ENCODE assay signal across 13 cellular contexts in genomic region chr1:30928789-30929134, GRCh38.
"Had no signal": no experiment of that assay in that cellular context is flagged by ENCODE, and none has a peak within 500 bp of the region (broad histone marks: within the 10 kb centered on the region; RNA-seq: fewer than 3 reads in every experiment).

No MANE protein-coding gene starts in this region.

- H3K27me3 Mint-ChIP-seq: activated B cell treated with CpG ODN at 0.5 μM for 24 hours; activated CD4-positive, alpha-beta T cell treated with anti-CD3 and anti-CD28 coated beads, Interleukin-2, amount 10 ng/mL, durations not matched to agents 7 days and 5 days; activated T-cell treated with anti-CD3 and anti-CD28 coated beads, Interleukin-2, amount 50 U/mL, for 24 hours had no signal

- H3K27me3 ChIP-seq: neural progenitor cell, pancreas had no signal

- H3K9me3 ChIP-seq: pancreas, tibial artery had no signal

- H3K27ac ChIP-seq: neural progenitor cell, tibial artery had no signal

- H3K9ac ChIP-seq: neural progenitor cell had no signal

- H3K4me1 ChIP-seq: neural progenitor cell, pancreas had no signal

- H3K4me3 ChIP-seq: lung, neural progenitor cell, pancreas, tibial artery had no signal

- H3K4me2 ChIP-seq: neural progenitor cell had no signal

- H2AFZ ChIP-seq: neural progenitor cell had no signal

- DNase-seq: activated B cell treated with CpG ODN at 0.5 μM for 24 hours; activated gamma-delta T cell; activated naive CD8-positive, alpha-beta T cell treated with anti-CD3 and anti-CD28 coated beads, Interleukin-2, amount 10 ng/mL, durations not matched to agents 7 days and 5 days; cortex of kidney; left cardiac atrium; tibial artery had no signal

- H3K4me3 Mint-ChIP-seq: activated B cell treated with CpG ODN at 0.5 μM for 24 hours; activated CD4-positive, alpha-beta T cell treated with anti-CD3 and anti-CD28 coated beads, Interleukin-2, amount 10 ng/mL, durations not matched to agents 7 days and 5 days; activated naive CD8-positive, alpha-beta T cell treated with anti-CD3 and anti-CD28 coated beads, Interleukin-2, amount 10 ng/mL, durations not matched to agents 7 days and 5 days; activated T-cell treated with anti-CD3 and anti-CD28 coated beads, Interleukin-2, amount 50 U/mL, for 24 hours; neural progenitor cell; T-helper 1 cell treated with Interleukin-12 subunit alpha and Interleukin-12 subunit beta and Interleukin-4 antibody, amounts not matched to agents 30 μg/mL and 1 μg/mL, for 36 hours had no signal

- H3K9me3 Mint-ChIP-seq: activated B cell treated with CpG ODN at 0.5 μM for 24 hours; activated CD4-positive, alpha-beta T cell treated with anti-CD3 and anti-CD28 coated beads, Interleukin-2, amount 10 ng/mL, durations not matched to agents 7 days and 5 days; activated naive CD8-positive, alpha-beta T cell treated with anti-CD3 and anti-CD28 coated beads, Interleukin-2, amount 10 ng/mL, durations not matched to agents 7 days and 5 days; activated T-cell treated with anti-CD3 and anti-CD28 coated beads, Interleukin-2, amount 50 U/mL, for 24 hours; neural progenitor cell; T-helper 1 cell treated with Interleukin-12 subunit alpha and Interleukin-12 subunit beta and Interleukin-4 antibody, amounts not matched to agents 30 μg/mL and 1 μg/mL, for 36 hours had no signal

- H3K27ac Mint-ChIP-seq: activated B cell treated with CpG ODN at 0.5 μM for 24 hours; activated CD4-positive, alpha-beta T cell treated with anti-CD3 and anti-CD28 coated beads, Interleukin-2, amount 10 ng/mL, durations not matched to agents 7 days and 5 days; activated naive CD8-positive, alpha-beta T cell treated with anti-CD3 and anti-CD28 coated beads, Interleukin-2, amount 10 ng/mL, durations not matched to agents 7 days and 5 days; activated T-cell treated with anti-CD3 and anti-CD28 coated beads, Interleukin-2, amount 50 U/mL, for 24 hours; neural progenitor cell; T-helper 1 cell treated with Interleukin-12 subunit alpha and Interleukin-12 subunit beta and Interleukin-4 antibody, amounts not matched to agents 30 μg/mL and 1 μg/mL, for 36 hours had no signal

- FAIRE-seq: pancreas, small intestine had no signal
